ENCODE assay signal across 1 cellular context in the genomic region with DNA sequence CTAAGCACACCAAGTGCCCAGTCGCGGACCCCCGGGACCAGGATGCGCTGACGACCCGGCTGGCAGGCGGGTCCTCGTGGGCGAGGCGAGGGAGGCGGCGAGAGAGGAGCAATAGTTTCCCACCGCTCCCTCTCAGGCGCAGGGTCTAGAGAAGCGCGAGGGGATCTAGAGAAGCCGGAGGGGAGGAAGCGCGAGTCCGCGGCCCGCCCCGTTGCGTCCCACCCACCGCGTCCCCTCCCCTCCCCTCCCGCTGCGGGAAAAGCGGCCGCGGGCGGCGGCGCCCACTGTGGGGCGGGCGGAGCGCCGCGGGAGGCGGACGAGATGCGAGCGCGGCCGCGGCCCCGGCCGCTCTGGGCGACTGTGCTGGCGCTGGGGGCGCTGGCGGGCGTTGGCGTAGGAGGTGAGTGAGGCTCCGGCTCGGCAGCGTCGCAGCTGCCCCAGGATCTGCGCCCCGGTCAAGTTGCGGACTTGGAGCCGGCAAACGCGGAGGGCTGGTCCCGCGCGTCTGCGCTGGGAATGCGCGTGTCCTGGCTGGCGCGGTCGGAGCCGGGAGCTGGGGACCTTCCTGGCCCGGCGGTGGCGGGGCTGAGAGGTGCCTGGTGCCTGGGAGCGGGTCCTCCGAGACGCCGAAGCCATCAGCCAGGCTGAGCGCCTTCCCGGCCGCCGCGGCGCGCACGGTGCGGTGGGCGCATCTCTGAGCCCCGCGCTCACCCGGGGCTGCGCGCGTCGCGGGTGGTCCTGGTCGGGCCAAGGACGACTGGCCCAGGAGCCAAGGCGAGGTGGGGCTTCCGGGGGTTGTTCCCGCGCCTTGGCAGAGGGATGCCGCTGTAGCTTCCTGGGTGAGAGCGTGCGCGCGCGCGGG.
TF ChIP-seq lines count a peak whose summit lies in the region.

A gene (plus strand): TSS at position 287 of the 862 bp plus-strand sequence. CDS start 35 bp downstream, at position 322.

TF ChIP-seq in HepG2, 621 proteins besides CTCF, POLR2A, EP300 and RAD21 (continued from another document and continues in another):
- TF ChIP-seq, protein P1, sequence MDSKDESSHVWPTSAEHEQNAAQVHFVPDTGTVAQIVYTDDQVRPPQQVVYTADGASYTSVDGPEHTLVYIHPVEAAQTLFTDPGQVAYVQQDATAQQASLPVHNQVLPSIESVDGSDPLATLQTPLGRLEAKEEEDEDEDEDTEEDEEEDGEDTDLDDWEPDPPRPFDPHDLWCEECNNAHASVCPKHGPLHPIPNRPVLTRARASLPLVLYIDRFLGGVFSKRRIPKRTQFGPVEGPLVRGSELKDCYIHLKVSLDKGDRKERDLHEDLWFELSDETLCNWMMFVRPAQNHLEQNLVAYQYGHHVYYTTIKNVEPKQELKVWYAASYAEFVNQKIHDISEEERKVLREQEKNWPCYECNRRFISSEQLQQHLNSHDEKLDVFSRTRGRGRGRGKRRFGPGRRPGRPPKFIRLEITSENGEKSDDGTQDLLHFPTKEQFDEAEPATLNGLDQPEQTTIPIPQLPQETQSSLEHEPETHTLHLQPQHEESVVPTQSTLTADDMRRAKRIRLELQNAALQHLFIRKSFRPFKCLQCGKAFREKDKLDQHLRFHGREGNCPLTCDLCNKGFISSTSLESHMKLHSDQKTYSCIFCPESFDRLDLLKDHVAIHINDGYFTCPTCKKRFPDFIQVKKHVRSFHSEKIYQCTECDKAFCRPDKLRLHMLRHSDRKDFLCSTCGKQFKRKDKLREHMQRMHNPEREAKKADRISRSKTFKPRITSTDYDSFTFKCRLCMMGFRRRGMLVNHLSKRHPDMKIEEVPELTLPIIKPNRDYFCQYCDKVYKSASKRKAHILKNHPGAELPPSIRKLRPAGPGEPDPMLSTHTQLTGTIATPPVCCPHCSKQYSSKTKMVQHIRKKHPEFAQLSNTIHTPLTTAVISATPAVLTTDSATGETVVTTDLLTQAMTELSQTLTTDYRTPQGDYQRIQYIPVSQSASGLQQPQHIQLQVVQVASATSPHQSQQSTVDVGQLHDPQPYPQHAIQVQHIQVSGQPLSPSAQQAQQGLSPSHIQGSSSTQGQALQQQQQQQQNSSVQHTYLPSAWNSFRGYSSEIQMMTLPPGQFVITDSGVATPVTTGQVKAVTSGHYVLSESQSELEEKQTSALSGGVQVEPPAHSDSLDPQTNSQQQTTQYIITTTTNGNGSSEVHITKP (CRISPR knock-in tag; IDR thresholded peaks at IDR 0.05; ENCODE audit: low read depth): no peak
- no peak for TF ChIP-seq AGO2 (optimal IDR thresholded peaks at IDR 0.05; ENCODE audit: low read depth, low read length)
- TF ChIP-seq, protein P2, sequence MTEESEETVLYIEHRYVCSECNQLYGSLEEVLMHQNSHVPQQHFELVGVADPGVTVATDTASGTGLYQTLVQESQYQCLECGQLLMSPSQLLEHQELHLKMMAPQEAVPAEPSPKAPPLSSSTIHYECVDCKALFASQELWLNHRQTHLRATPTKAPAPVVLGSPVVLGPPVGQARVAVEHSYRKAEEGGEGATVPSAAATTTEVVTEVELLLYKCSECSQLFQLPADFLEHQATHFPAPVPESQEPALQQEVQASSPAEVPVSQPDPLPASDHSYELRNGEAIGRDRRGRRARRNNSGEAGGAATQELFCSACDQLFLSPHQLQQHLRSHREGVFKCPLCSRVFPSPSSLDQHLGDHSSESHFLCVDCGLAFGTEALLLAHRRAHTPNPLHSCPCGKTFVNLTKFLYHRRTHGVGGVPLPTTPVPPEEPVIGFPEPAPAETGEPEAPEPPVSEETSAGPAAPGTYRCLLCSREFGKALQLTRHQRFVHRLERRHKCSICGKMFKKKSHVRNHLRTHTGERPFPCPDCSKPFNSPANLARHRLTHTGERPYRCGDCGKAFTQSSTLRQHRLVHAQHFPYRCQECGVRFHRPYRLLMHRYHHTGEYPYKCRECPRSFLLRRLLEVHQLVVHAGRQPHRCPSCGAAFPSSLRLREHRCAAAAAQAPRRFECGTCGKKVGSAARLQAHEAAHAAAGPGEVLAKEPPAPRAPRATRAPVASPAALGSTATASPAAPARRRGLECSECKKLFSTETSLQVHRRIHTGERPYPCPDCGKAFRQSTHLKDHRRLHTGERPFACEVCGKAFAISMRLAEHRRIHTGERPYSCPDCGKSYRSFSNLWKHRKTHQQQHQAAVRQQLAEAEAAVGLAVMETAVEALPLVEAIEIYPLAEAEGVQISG (CRISPR knock-in tag; IDR thresholded peaks at IDR 0.05): peak; percentile 71
- TF ChIP-seq ZNF224 (CRISPR knock-in tag; IDR thresholded peaks at IDR 0.05): no peak
- TF ChIP-seq MTA1 (CRISPR knock-in tag; IDR thresholded peaks at IDR 0.05; ENCODE audit: borderline replicate concordance): peak; percentile 88; the same call in 1 of the 2 replicates
- TF ChIP-seq, protein P3, sequence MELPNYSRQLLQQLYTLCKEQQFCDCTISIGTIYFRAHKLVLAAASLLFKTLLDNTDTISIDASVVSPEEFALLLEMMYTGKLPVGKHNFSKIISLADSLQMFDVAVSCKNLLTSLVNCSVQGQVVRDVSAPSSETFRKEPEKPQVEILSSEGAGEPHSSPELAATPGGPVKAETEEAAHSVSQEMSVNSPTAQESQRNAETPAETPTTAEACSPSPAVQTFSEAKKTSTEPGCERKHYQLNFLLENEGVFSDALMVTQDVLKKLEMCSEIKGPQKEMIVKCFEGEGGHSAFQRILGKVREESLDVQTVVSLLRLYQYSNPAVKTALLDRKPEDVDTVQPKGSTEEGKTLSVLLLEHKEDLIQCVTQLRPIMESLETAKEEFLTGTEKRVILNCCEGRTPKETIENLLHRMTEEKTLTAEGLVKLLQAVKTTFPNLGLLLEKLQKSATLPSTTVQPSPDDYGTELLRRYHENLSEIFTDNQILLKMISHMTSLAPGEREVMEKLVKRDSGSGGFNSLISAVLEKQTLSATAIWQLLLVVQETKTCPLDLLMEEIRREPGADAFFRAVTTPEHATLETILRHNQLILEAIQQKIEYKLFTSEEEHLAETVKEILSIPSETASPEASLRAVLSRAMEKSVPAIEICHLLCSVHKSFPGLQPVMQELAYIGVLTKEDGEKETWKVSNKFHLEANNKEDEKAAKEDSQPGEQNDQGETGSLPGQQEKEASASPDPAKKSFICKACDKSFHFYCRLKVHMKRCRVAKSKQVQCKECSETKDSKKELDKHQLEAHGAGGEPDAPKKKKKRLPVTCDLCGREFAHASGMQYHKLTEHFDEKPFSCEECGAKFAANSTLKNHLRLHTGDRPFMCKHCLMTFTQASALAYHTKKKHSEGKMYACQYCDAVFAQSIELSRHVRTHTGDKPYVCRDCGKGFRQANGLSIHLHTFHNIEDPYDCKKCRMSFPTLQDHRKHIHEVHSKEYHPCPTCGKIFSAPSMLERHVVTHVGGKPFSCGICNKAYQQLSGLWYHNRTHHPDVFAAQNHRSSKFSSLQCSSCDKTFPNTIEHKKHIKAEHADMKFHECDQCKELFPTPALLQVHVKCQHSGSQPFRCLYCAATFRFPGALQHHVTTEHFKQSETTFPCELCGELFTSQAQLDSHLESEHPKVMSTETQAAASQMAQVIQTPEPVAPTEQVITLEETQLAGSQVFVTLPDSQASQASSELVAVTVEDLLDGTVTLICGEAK (IDR thresholded peaks at IDR 0.05): no peak
- TF ChIP-seq, protein P3 (CRISPR knock-in tag; IDR thresholded peaks at IDR 0.05): 0 out of 2 replicates have a peak, but pooled peaks have one; percentile 45
- TF ChIP-seq, protein P4, sequence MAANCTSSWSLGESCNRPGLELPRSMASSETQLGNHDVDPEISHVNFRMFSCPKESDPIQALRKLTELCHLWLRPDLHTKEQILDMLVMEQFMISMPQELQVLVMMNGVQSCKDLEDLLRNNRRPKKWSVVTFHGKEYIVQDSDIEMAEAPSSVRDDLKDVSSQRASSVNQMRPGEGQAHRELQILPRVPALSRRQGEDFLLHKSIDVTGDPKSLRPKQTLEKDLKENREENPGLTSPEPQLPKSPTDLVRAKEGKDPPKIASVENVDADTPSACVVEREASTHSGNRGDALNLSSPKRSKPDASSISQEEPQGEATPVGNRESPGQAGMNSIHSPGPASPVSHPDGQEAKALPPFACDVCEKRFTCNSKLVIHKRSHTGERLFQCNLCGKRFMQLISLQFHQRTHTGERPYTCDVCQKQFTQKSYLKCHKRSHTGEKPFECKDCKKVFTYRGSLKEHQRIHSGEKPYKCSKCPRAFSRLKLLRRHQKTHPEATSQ (CRISPR knock-in tag; IDR thresholded peaks at IDR 0.05; ENCODE audit: borderline replicate concordance): no peak
- TF ChIP-seq, protein P5, sequence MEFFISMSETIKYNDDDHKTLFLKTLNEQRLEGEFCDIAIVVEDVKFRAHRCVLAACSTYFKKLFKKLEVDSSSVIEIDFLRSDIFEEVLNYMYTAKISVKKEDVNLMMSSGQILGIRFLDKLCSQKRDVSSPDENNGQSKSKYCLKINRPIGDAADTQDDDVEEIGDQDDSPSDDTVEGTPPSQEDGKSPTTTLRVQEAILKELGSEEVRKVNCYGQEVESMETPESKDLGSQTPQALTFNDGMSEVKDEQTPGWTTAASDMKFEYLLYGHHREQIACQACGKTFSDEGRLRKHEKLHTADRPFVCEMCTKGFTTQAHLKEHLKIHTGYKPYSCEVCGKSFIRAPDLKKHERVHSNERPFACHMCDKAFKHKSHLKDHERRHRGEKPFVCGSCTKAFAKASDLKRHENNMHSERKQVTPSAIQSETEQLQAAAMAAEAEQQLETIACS (CRISPR knock-in tag; IDR thresholded peaks at IDR 0.05): peak; percentile 53
- TF ChIP-seq ZNF451 (CRISPR knock-in tag; IDR thresholded peaks at IDR 0.05): peak; percentile 72; the same call in 1 of the 2 replicates
- 0 out of 2 replicates have a peak, but pooled peaks have one; percentile 40 for TF ChIP-seq ATF7-NPFF (CRISPR knock-in tag; IDR thresholded peaks at IDR 0.05; ENCODE audit: low read depth)
- TF ChIP-seq, protein P6, sequence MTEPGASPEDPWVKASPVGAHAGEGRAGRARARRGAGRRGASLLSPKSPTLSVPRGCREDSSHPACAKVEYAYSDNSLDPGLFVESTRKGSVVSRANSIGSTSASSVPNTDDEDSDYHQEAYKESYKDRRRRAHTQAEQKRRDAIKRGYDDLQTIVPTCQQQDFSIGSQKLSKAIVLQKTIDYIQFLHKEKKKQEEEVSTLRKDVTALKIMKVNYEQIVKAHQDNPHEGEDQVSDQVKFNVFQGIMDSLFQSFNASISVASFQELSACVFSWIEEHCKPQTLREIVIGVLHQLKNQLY (CRISPR knock-in tag; IDR thresholded peaks at IDR 0.05): no peak
- TF ChIP-seq ZNF33B (CRISPR knock-in tag; IDR thresholded peaks at IDR 0.05): no peak
- TF ChIP-seq, protein P7, sequence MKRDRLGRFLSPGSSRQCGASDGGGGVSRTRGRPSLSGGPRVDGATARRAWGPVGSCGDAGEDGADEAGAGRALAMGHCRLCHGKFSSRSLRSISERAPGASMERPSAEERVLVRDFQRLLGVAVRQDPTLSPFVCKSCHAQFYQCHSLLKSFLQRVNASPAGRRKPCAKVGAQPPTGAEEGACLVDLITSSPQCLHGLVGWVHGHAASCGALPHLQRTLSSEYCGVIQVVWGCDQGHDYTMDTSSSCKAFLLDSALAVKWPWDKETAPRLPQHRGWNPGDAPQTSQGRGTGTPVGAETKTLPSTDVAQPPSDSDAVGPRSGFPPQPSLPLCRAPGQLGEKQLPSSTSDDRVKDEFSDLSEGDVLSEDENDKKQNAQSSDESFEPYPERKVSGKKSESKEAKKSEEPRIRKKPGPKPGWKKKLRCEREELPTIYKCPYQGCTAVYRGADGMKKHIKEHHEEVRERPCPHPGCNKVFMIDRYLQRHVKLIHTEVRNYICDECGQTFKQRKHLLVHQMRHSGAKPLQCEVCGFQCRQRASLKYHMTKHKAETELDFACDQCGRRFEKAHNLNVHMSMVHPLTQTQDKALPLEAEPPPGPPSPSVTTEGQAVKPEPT (CRISPR knock-in tag; IDR thresholded peaks at IDR 0.05; ENCODE audit: low read depth): no peak
- TF ChIP-seq TRIM24 (CRISPR knock-in tag; IDR thresholded peaks at IDR 0.05): no peak
- peak; percentile 8; the same call in 1 of the 2 replicates for TF ChIP-seq GABPB1 (CRISPR knock-in tag; IDR thresholded peaks at IDR 0.05)
- TF ChIP-seq MYC (CRISPR knock-in tag; IDR thresholded peaks at IDR 0.05; ENCODE audit: borderline replicate concordance): peak; percentile 39; the same call in 1 of the 2 replicates
- no peak for TF ChIP-seq RXRA (CRISPR knock-in tag; IDR thresholded peaks at IDR 0.05)
- TF ChIP-seq RNF2 (conservative IDR thresholded peaks at IDR 0.05; ENCODE audit: low read depth): no peak
- TF ChIP-seq, protein P8, sequence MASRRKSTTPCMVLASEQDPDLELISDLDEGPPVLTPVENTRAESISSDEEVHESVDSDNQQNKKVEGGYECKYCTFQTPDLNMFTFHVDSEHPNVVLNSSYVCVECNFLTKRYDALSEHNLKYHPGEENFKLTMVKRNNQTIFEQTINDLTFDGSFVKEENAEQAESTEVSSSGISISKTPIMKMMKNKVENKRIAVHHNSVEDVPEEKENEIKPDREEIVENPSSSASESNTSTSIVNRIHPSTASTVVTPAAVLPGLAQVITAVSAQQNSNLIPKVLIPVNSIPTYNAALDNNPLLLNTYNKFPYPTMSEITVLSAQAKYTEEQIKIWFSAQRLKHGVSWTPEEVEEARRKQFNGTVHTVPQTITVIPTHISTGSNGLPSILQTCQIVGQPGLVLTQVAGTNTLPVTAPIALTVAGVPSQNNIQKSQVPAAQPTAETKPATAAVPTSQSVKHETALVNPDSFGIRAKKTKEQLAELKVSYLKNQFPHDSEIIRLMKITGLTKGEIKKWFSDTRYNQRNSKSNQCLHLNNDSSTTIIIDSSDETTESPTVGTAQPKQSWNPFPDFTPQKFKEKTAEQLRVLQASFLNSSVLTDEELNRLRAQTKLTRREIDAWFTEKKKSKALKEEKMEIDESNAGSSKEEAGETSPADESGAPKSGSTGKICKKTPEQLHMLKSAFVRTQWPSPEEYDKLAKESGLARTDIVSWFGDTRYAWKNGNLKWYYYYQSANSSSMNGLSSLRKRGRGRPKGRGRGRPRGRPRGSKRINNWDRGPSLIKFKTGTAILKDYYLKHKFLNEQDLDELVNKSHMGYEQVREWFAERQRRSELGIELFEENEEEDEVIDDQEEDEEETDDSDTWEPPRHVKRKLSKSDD (CRISPR knock-in tag; IDR thresholded peaks at IDR 0.05; ENCODE audit: low read depth): no peak
